ENCODE assay signal across 15 cellular contexts in genomic region chr15:31831596-31831995, GRCh38. TPM values are rescaled to one million over a fixed set of nuclear protein-coding genes. Genes with fewer than 3 reads are reported as not detected.
A peak's percentile ranks its signal among the peaks of the same experiment; 100 is the strongest.
DNase-seq lines count a peak whose midpoint lies in the region; ATAC-seq lines count a peak whose summit lies in the region.
"Had no signal": no experiment of that assay in that cellular context is flagged by ENCODE, and none has a peak within 500 bp of the region (broad histone marks: within the 10 kb centered on the region; RNA-seq: fewer than 3 reads in every experiment).

No MANE protein-coding gene starts in this region.

- H3K9me3 ChIP-seq in right cardiac atrium (ENCODE audit: control insufficient read depth, low read length) = no peaks in the 10 kb centered on the region
- H3K9me3 ChIP-seq: BLaER1 had no signal

- no peaks in the 10 kb centered on the region for H3K27me3 ChIP-seq in right cardiac atrium (ENCODE audit: control insufficient read depth, insufficient read depth)
- H3K27me3 ChIP-seq: BLaER1 had no signal

- in situ Hi-C loops in G401 (cut with HindIII; ENCODE audit: low sequenced_read_pairs) = no loop called here

- peak overlapping the region; percentile 30 for H3K27ac ChIP-seq in right cardiac atrium (ENCODE audit: low read length)
- H3K27ac ChIP-seq: BLaER1 had no signal

- peak; percentile 81 for DNase-seq in G401 (ENCODE audit: low spot score)
- peak; percentile 50 for DNase-seq in cerebellum (ENCODE audit: low spot score)
- DNase-seq in left cardiac atrium = peak; percentile 25
- DNase-seq in right cardiac atrium = peak in 1 of 3 donors; percentile 62
- DNase-seq in nucleus accumbens (lab: John Stamatoyannopoulos, UW) = no peak
- no peak for DNase-seq in UCSD-AML1 (lab: John Stamatoyannopoulos, UW; ENCODE audit: unreplicated experiment)
- DNase-seq: 8988T; CD4-positive, alpha-beta memory T cell; DMS153; DMS79; GF-D8; GOT3; H9 had no signal

- no peaks in the 10 kb centered on the region for H3K4me1 ChIP-seq in right cardiac atrium (ENCODE audit: control insufficient read depth, insufficient read depth, low read length)
- H3K4me1 ChIP-seq: BLaER1 had no signal

- peak; percentile 83 to 87 for ATAC-seq in left cardiac atrium
- ATAC-seq in right cardiac atrium = peak; percentile 49 to 85
- no peak for ATAC-seq in GM21447 (IDR thresholded peaks at IDR 0.05; ENCODE audit: unreplicated experiment)

- 45% methylated on average over 10 of the region's 10 CpGs for WGBS in right cardiac atrium

- H3K4me3 ChIP-seq in right cardiac atrium (ENCODE audit: low read length) = no peak overlapping the region
- H3K4me3 ChIP-seq: BLaER1 had no signal

- intact Hi-C loops in left cardiac atrium (cut with DNase I) = no loop called here
- intact Hi-C loops in right cardiac atrium (cut with DNase I) = no loop called here

RNA-seq across cellular contexts. Expression of gene OTUD7A, which starts 38.9 kb away (rescaled TPM):
- total RNA-seq in G401 (2014; rRNA removed; shearing (Covaris generic)) = 9.0 TPM in 1 of 2 replicates, not detected in the other
- total RNA-seq in cerebellum = 20.1 TPM
- total RNA-seq in left cardiac atrium = 1 to 10 TPM; 1.6 to 1.9 TPM
- total RNA-seq in right cardiac atrium = 1 to 10 TPM; 2.9 to 4.3 (median 3.4) TPM
- polyA plus RNA-seq in right cardiac atrium = 1.7 TPM

Comparison
In these comparisons a context has a peak if more than half of its experiments do, and no peak if none do; other contexts are left out.
1. DNase-seq: peak in G401 (single experiment), cerebellum (single experiment) and left cardiac atrium (single experiment); none in nucleus accumbens (0 of 56) and UCSD-AML1 (single experiment).